In genomic region chr9:85404911-85405580, GRCh38 we compare ENCODE assay signal across 29 cellular contexts.
"Had no signal": no experiment of that assay in that cellular context is flagged by ENCODE, and none has a peak within 500 bp of the region (broad histone marks: within the 10 kb centered on the region; RNA-seq: fewer than 3 reads in every experiment).

No MANE protein-coding gene starts in this region.

- H3K36me3 ChIP-seq: brain microvascular endothelial cell, cardiac muscle cell, Peyer's patch, WERI-Rb-1 had no signal

- H3K27ac ChIP-seq: brain microvascular endothelial cell, cardiac muscle cell, KMS-11, Peyer's patch, RWPE1, WERI-Rb-1 had no signal

- H3K4me3 ChIP-seq: cardiac muscle cell, Peyer's patch had no signal

- ATAC-seq: activated CD8-positive, alpha-beta memory T cell treated with anti-CD3 and anti-CD28 coated beads, Interleukin-2, amount 10 ng/mL, durations not matched to agents 7 days and 5 days; activated naive CD8-positive, alpha-beta T cell treated with anti-CD3 and anti-CD28 coated beads, Interleukin-2, amount 50 U/mL, for 24 hours had no signal

- H3K27me3 ChIP-seq: brain microvascular endothelial cell, cardiac muscle cell, Peyer's patch had no signal

- H3K4me1 ChIP-seq: Peyer's patch had no signal

- H3K9me3 ChIP-seq: Peyer's patch had no signal

- DNase-seq: activated CD4-positive, alpha-beta memory T cell treated with anti-CD3 and anti-CD28 coated beads, Interleukin-2, amount 10 ng/mL, durations not matched to agents 7 days and 5 days; activated CD4-positive, alpha-beta T cell treated with anti-CD3 and anti-CD28 coated beads for 1 hour; activated CD4-positive, alpha-beta T cell treated with anti-CD3 and anti-CD28 coated beads for 48 hours; activated CD4-positive, CD25-positive, alpha-beta regulatory T cell; activated CD8-positive, alpha-beta memory T cell treated with anti-CD3 and anti-CD28 coated beads for 24 hours; activated CD8-positive, alpha-beta memory T cell treated with anti-CD3 and anti-CD28 coated beads, Interleukin-2, amount 10 ng/mL, durations not matched to agents 7 days and 5 days; activated CD8-positive, alpha-beta memory T cell treated with anti-CD3 and anti-CD28 coated beads, Interleukin-2, amount 50 U/mL, for 48 hours; activated effector memory CD4-positive, alpha-beta T cell treated with Interleukin-2 at 50 U/mL for 16 hours; activated naive CD4-positive, alpha-beta T cell treated with anti-CD3 and anti-CD28 coated beads, Interleukin-2, amount 10 ng/mL, durations not matched to agents 7 days and 5 days; activated naive CD8-positive, alpha-beta T cell treated with anti-CD3 and anti-CD28 coated beads, Interleukin-2, amount 50 U/mL, for 24 hours; activated T-cell treated with anti-CD3 and anti-CD28 coated beads, Interleukin-2, amount 50 U/mL, for 48 hours; anterior cingulate cortex; brain microvascular endothelial cell; NCI-H1105; NCI-H1417 treated with DMSO at 0.1 percent for 48 hours; NCI-H187 treated with DMSO at 0.1 percent for 48 hours; NCI-H2081; NCI-H226; NCI-H524 treated with DMSO at 0.1 percent for 48 hours; Peyer's patch; Right ventricle myocardium superior; SW 1271; T-helper 1 cell; T-helper 2 cell; T-helper 9 cell; WERI-Rb-1 had no signal
